In genomic region chr13:75318138-75318833, GRCh38 we compare ENCODE assay signal across 14 cellular contexts.
DNase-seq lines count a peak whose midpoint lies in the region; ATAC-seq, FAIRE-seq and TF ChIP-seq lines count a peak whose summit lies in the region.
"Had no signal": no experiment of that assay in that cellular context is flagged by ENCODE, and none has a peak within 500 bp of the region (broad histone marks: within the 10 kb centered on the region; RNA-seq: fewer than 3 reads in every experiment).

No MANE protein-coding gene starts in this region.

- FAIRE-seq in H54 (lab: Jason Lieb, UNC) = peak; percentile 76
- FAIRE-seq in HTR-8/SVneo (lab: Jason Lieb, UNC) = no peak

- DNase-seq in activated CD4-positive, alpha-beta T cell treated with anti-CD3 and anti-CD28 coated beads for 36 hours = peak; percentile 48
- no peak for DNase-seq in activated CD4-positive, alpha-beta T cell treated with anti-CD3 and anti-CD28 coated beads for 4 hours
- DNase-seq in H54 (ENCODE audit: insufficient read length, low spot score) (no peak), erythroblast (lab: John Stamatoyannopoulos, UW) (peak; percentile 13 to 23), LoVo (ENCODE audit: low spot score) (no peak), HTR-8/SVneo (ENCODE audit: insufficient read length, low spot score) (no peak), HAP-1 (ENCODE audit: low spot score in 2 of 2) (no peak)
- DNase-seq: H9, heart left ventricle, NCI-H1105, NCI-H524 treated with DMSO at 0.1 percent for 48 hours had no signal

- intact Hi-C loops in activated CD4-positive, alpha-beta T cell treated with anti-CD3 and anti-CD28 coated beads for 36 hours (cut with DNase I, micrococcal nuclease) = loop anchor here (1.0 to 5.0 kb wide), 4 partner anchors 8 to 1186 kb away; partner anchors contain the start of gene KLF12 (in 1 of the 2)

- peak; percentile 80 for ATAC-seq in activated CD4-positive, alpha-beta T cell treated with anti-CD3 and anti-CD28 coated beads for 36 hours
- ATAC-seq in activated CD4-positive, CD25-positive, alpha-beta regulatory T cell treated with anti-CD3 and anti-CD28 coated beads, Interleukin-2, amount 50 U/mL, for 24 hours = peak; percentile 67 to 70
- ATAC-seq: left lobe of liver, Panc1 had no signal

- no peaks in the 10 kb centered on the region for H3K9me3 ChIP-seq in HAP-1
- H3K9me3 ChIP-seq: heart left ventricle had no signal

- H3K27ac Mint-ChIP-seq in activated CD4-positive, alpha-beta T cell treated with anti-CD3 and anti-CD28 coated beads for 36 hours = peak overlapping the region; percentile 95

- no peaks in the 10 kb centered on the region for H3K4me1 ChIP-seq in HAP-1

- H3K9me3 Mint-ChIP-seq in activated CD4-positive, alpha-beta T cell treated with anti-CD3 and anti-CD28 coated beads for 36 hours (ENCODE audit: low read depth) = no peaks in the 10 kb centered on the region
- H3K9me3 Mint-ChIP-seq: H9 had no signal

- in situ Hi-C loops in HAP-1 (cut with MboI; ENCODE audit: low sequenced_read_pairs) = no loop called here

- H3K27me3 ChIP-seq in HAP-1 (ENCODE audit: low read depth) = no peaks in the 10 kb centered on the region
- H3K27me3 ChIP-seq: heart left ventricle had no signal

- H3K36me3 ChIP-seq in HAP-1 (replicated peaks) = no peaks in the 10 kb centered on the region

- CTCF ChIA-PET in activated CD4-positive, alpha-beta T cell treated with anti-CD3 and anti-CD28 coated beads for 36 hours (lab: Charles Lee) = interaction anchor here (0.6 to 1.1 kb wide), 4 partner anchors 8 to 1813 kb away, joined by 3 to 6 read pairs (median 3); no protein-coding TSS in a partner anchor

- TF ChIP-seq POLR2A in H54 (IDR thresholded peaks at IDR 0.05; ENCODE audit: low read depth, low read length) (no peak), erythroblast (IDR thresholded peaks at IDR 0.05; ENCODE audit: low read length) (no peak)

- no peak overlapping the region for H3K4me3 ChIP-seq in HAP-1
- H3K4me3 ChIP-seq: heart left ventricle had no signal

- POLR2A ChIA-PET in activated CD4-positive, alpha-beta T cell treated with anti-CD3 and anti-CD28 coated beads for 36 hours (lab: Charles Lee) = interaction anchor here (1.0 kb wide), 1 partner anchor 8 kb away, joined by 4 read pairs; no protein-coding TSS in a partner anchor

- H3K4me3 Mint-ChIP-seq in activated CD4-positive, alpha-beta T cell treated with anti-CD3 and anti-CD28 coated beads for 36 hours = peak overlapping the region; percentile 69
- H3K4me3 Mint-ChIP-seq: H9 had no signal

- H3K27me3 Mint-ChIP-seq in activated CD4-positive, alpha-beta T cell treated with anti-CD3 and anti-CD28 coated beads for 36 hours = no peaks in the 10 kb centered on the region

- peaks cover 17% of the 10 kb centered on the region for H3K36me3 Mint-ChIP-seq in activated CD4-positive, alpha-beta T cell treated with anti-CD3 and anti-CD28 coated beads for 36 hours (ENCODE audit: low read depth)

- H3K4me1 Mint-ChIP-seq in activated CD4-positive, alpha-beta T cell treated with anti-CD3 and anti-CD28 coated beads for 36 hours = peaks cover 67% of the 10 kb centered on the region

Comparison
In these comparisons a context has a peak if more than half of its experiments do, and no peak if none do; other contexts are left out.
1. DNase-seq: peak in activated CD4-positive, alpha-beta T cell treated with anti-CD3 and anti-CD28 coated beads for 36 hours (single experiment) and erythroblast (2 of 2); none in activated CD4-positive, alpha-beta T cell treated with anti-CD3 and anti-CD28 coated beads for 4 hours (0 of 2), H54 (single experiment), LoVo (single experiment), HTR-8/SVneo (single experiment) and HAP-1 (0 of 2).